30 cellular contexts compared by ENCODE assay signal in genomic region chr3:4429648-4430350, GRCh38.
"Had no signal": no experiment of that assay in that cellular context is flagged by ENCODE, and none has a peak within 500 bp of the region (broad histone marks: within the 10 kb centered on the region; RNA-seq: fewer than 3 reads in every experiment).

No MANE protein-coding gene starts in this region.

- H3K4me3 Mint-ChIP-seq: activated CD4-positive, alpha-beta memory T cell treated with anti-CD3 and anti-CD28 coated beads for 36 hours; activated T-cell treated with anti-CD3 and anti-CD28 coated beads, Interleukin-2, amount 50 U/mL, for 24 hours; effector memory CD8-positive, alpha-beta T cell; stimulated activated memory B cell treated with anti-CD40 and anti-IgM and Interleukin-4, amounts not matched to agents 10 μg/mL and 1 μg/mL and 100 μg/mL, for 72 hours; stimulated activated naive CD8-positive, alpha-beta T cell treated with anti-CD3 and anti-CD28 coated beads, Interleukin-15, amount 100 ng/mL, for 72 hours had no signal

- H3K4me3 ChIP-seq: breast epithelium, colonic mucosa, lower lobe of right lung, pancreas, prostate gland, smooth muscle cell, upper lobe of left lung, vagina had no signal

- H3K27me3 Mint-ChIP-seq: activated CD4-positive, alpha-beta memory T cell treated with anti-CD3 and anti-CD28 coated beads for 36 hours; activated T-cell treated with anti-CD3 and anti-CD28 coated beads, Interleukin-2, amount 50 U/mL, for 24 hours; effector memory CD8-positive, alpha-beta T cell; stimulated activated memory B cell treated with anti-CD40 and anti-IgM and Interleukin-4, amounts not matched to agents 10 μg/mL and 1 μg/mL and 100 μg/mL, for 72 hours; stimulated activated naive CD8-positive, alpha-beta T cell treated with anti-CD3 and anti-CD28 coated beads, Interleukin-15, amount 100 ng/mL, for 72 hours had no signal

- H3K27me3 ChIP-seq: breast epithelium, colonic mucosa, pancreas, upper lobe of left lung, vagina had no signal

- FAIRE-seq: pancreas, TTC549 had no signal

- H3K36me3 ChIP-seq: breast epithelium, colonic mucosa, pancreas, prostate gland, upper lobe of left lung had no signal

- H3K27ac Mint-ChIP-seq: activated CD4-positive, alpha-beta memory T cell treated with anti-CD3 and anti-CD28 coated beads for 36 hours; activated T-cell treated with anti-CD3 and anti-CD28 coated beads, Interleukin-2, amount 50 U/mL, for 24 hours; stimulated activated memory B cell treated with anti-CD40 and anti-IgM and Interleukin-4, amounts not matched to agents 10 μg/mL and 1 μg/mL and 100 μg/mL, for 72 hours; stimulated activated naive CD8-positive, alpha-beta T cell treated with anti-CD3 and anti-CD28 coated beads, Interleukin-15, amount 100 ng/mL, for 72 hours had no signal

- H3K27ac ChIP-seq: breast epithelium, colonic mucosa, lower lobe of right lung, pancreas, prostate gland, upper lobe of left lung, vagina, VCaP had no signal

- H3K9me3 ChIP-seq: colonic mucosa, lower lobe of right lung, pancreas, prostate gland, vagina had no signal

- H3K4me1 ChIP-seq: breast epithelium, colonic mucosa, prostate gland had no signal

- H3K4me2 ChIP-seq: smooth muscle cell had no signal

- DNase-seq: activated CD4-positive, alpha-beta memory T cell treated with anti-CD3 and anti-CD28 coated beads for 36 hours; activated CD4-positive, alpha-beta T cell treated with anti-CD3 and anti-CD28 coated beads for 4 hours; activated CD8-positive, alpha-beta memory T cell treated with anti-CD3 and anti-CD28 coated beads, Interleukin-2, amount 50 U/mL, for 48 hours; activated gamma-delta T cell treated with Interleukin-2 at 50 U/mL for 16 hours; activated naive CD4-positive, alpha-beta T cell treated with anti-CD3 and anti-CD28 coated beads, Interleukin-2, amount 50 U/mL, for 16 hours; activated T-cell treated with anti-CD3 and anti-CD28 coated beads, Interleukin-2, amount 50 U/mL, for 24 hours; amygdala; colonic mucosa; effector memory CD8-positive, alpha-beta T cell; foreskin fibroblast; head of caudate nucleus; lower lobe of right lung; mesenchymal stem cell; pancreas; retina; stimulated activated CD4-positive, alpha-beta T cell treated with anti-CD3 and anti-CD28 coated beads, Interleukin-1b, Interleukin-23, amount 100 ng/mL, for 48 hours; stimulated activated CD4-positive, alpha-beta T cell treated with anti-CD3 and anti-CD28 coated beads, Interleukin-4, amount 100 ng/mL, for 4 hours; stimulated activated CD8-positive, alpha-beta memory T cell treated with anti-CD3 and anti-CD28 coated beads, Interleukin-4, amount 100 ng/mL, for 48 hours; stimulated activated naive CD8-positive, alpha-beta T cell treated with anti-CD3 and anti-CD28 coated beads, Interleukin-15, amount 100 ng/mL, for 72 hours; substantia nigra; T-helper 1 cell; upper lobe of left lung had no signal

- H3K9me3 Mint-ChIP-seq: effector memory CD8-positive, alpha-beta T cell had no signal

- ATAC-seq: effector memory CD8-positive, alpha-beta T cell; esophagus mucosa; lower lobe of right lung; pancreas; stimulated activated memory B cell treated with anti-CD40 and anti-IgM and Interleukin-4, amounts not matched to agents 10 μg/mL and 1 μg/mL and 100 μg/mL, for 72 hours; stimulated activated naive CD8-positive, alpha-beta T cell treated with anti-CD3 and anti-CD28 coated beads, Interleukin-15, amount 100 ng/mL, for 72 hours had no signal
